Comparison of ENCODE assay signal across 10 cellular contexts in genomic region chr12:96416033-96416790, GRCh38. TPM values are rescaled to one million over a fixed set of nuclear protein-coding genes. Genes with fewer than 3 reads are reported as not detected.
A peak's percentile ranks its signal among the peaks of the same experiment; 100 is the strongest.
DNase-seq lines count a peak whose midpoint lies in the region; ATAC-seq, FAIRE-seq and TF ChIP-seq lines count a peak whose summit lies in the region.
"Had no signal": no experiment of that assay in that cellular context is flagged by ENCODE, and none has a peak within 500 bp of the region (broad histone marks: within the 10 kb centered on the region; RNA-seq: fewer than 3 reads in every experiment).

No MANE protein-coding gene starts in this region.

- no peaks in the 10 kb centered on the region for H3K36me3 ChIP-seq in CD4-positive, CD25-positive, alpha-beta regulatory T cell (ENCODE audit: control insufficient read depth, insufficient read depth, low read length)
- H3K36me3 ChIP-seq in bronchial epithelial cell (ENCODE audit: control insufficient read depth, insufficient read depth, low read length): no peaks in the 10 kb centered on the region

- H3K36me3 Mint-ChIP-seq in CD4-positive, CD25-positive, alpha-beta regulatory T cell: peaks cover 4% of the 10 kb centered on the region
- no peaks in the 10 kb centered on the region for H3K36me3 Mint-ChIP-seq in nephron (ENCODE audit: low read depth)

- no peak overlapping the region for H3K27ac ChIP-seq in CD4-positive, CD25-positive, alpha-beta regulatory T cell (ENCODE audit: insufficient read depth, low read length, poor library complexity, severe bottlenecking)

- peak overlapping the region in 1 of 4 donors; percentile 3 for H3K4me3 Mint-ChIP-seq in CD4-positive, CD25-positive, alpha-beta regulatory T cell
- peak overlapping the region in 1 of 3 experiments; percentile 23 for H3K4me3 Mint-ChIP-seq in nephron
- H3K4me3 Mint-ChIP-seq: T-helper 1 cell treated with Interleukin-12 subunit alpha and Interleukin-12 subunit beta and Interleukin-4 antibody, amounts not matched to agents 30 μg/mL and 1 μg/mL, for 36 hours had no signal

- H3K4me1 ChIP-seq in CD4-positive, CD25-positive, alpha-beta regulatory T cell (ENCODE audit: control insufficient read depth, insufficient read depth, low read length, poor library complexity, severe bottlenecking): peaks cover under 1% of the 10 kb centered on the region

- TF ChIP-seq CTCF in bronchial epithelial cell (IDR thresholded peaks at IDR 0.05; ENCODE audit: insufficient read depth, low read length, severe bottlenecking): no peak
- TF ChIP-seq CTCF in nephron (IDR thresholded peaks at IDR 0.05; ENCODE audit: unreplicated experiment in 3 of 3): no peak

- no peak overlapping the region for H3K4me3 ChIP-seq in CD4-positive, CD25-positive, alpha-beta regulatory T cell (ENCODE audit: low read depth, low read length)
- no peak overlapping the region for H3K4me3 ChIP-seq in bronchial epithelial cell (ENCODE audit: low read depth, low read length)

- no peaks in the 10 kb centered on the region for H3K9me3 ChIP-seq in CD4-positive, CD25-positive, alpha-beta regulatory T cell (ENCODE audit: control insufficient read depth in 2 of 2, low read length in 2 of 2)

- ATAC-seq in CD4-positive, CD25-positive, alpha-beta regulatory T cell (ENCODE audit: low read depth in 2 of 2): no peak
- ATAC-seq in GM21528 (IDR thresholded peaks at IDR 0.05; ENCODE audit: low FRiP score, unreplicated experiment): no peak

- no peak for DNase-seq in CD4-positive, CD25-positive, alpha-beta regulatory T cell
- DNase-seq in LoVo (ENCODE audit: low spot score): peak; percentile 35
- DNase-seq in bronchial epithelial cell (ENCODE audit: low read depth): peak; percentile 99
- DNase-seq in frontal cortex (ENCODE audit: low spot score in 2 of 2): no peak
- DNase-seq in NCI-H1694 (lab: John Stamatoyannopoulos, UW): no peak
- DNase-seq in NCI-H526 treated with DMSO at 0.1 percent for 48 hours (lab: John Stamatoyannopoulos, UW): no peak
- DNase-seq: anterior cingulate cortex had no signal

- peaks cover 5 to 42% (median 32%) of the 10 kb centered on the region in 4 donors for H3K4me1 Mint-ChIP-seq in CD4-positive, CD25-positive, alpha-beta regulatory T cell
- peaks cover 4% of the 10 kb centered on the region for H3K4me1 Mint-ChIP-seq in nephron

- H3K9me3 Mint-ChIP-seq in CD4-positive, CD25-positive, alpha-beta regulatory T cell: no peaks in the 10 kb centered on the region
- no peaks in the 10 kb centered on the region for H3K9me3 Mint-ChIP-seq in nephron
- H3K9me3 Mint-ChIP-seq: T-helper 1 cell treated with Interleukin-12 subunit alpha and Interleukin-12 subunit beta and Interleukin-4 antibody, amounts not matched to agents 30 μg/mL and 1 μg/mL, for 36 hours had no signal

- H3K27me3 ChIP-seq in CD4-positive, CD25-positive, alpha-beta regulatory T cell (ENCODE audit: control insufficient read depth, insufficient read depth, low read length): no peaks in the 10 kb centered on the region
- no peaks in the 10 kb centered on the region for H3K27me3 ChIP-seq in bronchial epithelial cell (ENCODE audit: control insufficient read depth, insufficient read depth, low read length)

- FAIRE-seq in bronchial epithelial cell (lab: Jason Lieb, UNC): peak; percentile 73
- no peak for FAIRE-seq in frontal cortex (lab: Jason Lieb, UNC)

- peaks cover 5% of the 10 kb centered on the region for H3K27me3 Mint-ChIP-seq in CD4-positive, CD25-positive, alpha-beta regulatory T cell
- no peaks in the 10 kb centered on the region for H3K27me3 Mint-ChIP-seq in nephron (ENCODE audit: low read depth)

- H3K27ac Mint-ChIP-seq in CD4-positive, CD25-positive, alpha-beta regulatory T cell: peak overlapping the region in 2 of 3 donors; percentile 23 to 33
- H3K27ac Mint-ChIP-seq in nephron: peak overlapping the region; percentile 49 to 87 (median 62)
- H3K27ac Mint-ChIP-seq: T-helper 1 cell treated with Interleukin-12 subunit alpha and Interleukin-12 subunit beta and Interleukin-4 antibody, amounts not matched to agents 30 μg/mL and 1 μg/mL, for 36 hours had no signal

RNA-seq across cellular contexts. Expression of gene CDK17, which starts 16.0 kb away (rescaled TPM):
- 120 TPM for total RNA-seq in CD4-positive, CD25-positive, alpha-beta regulatory T cell
- 10 to 100 TPM; 21.6 to 33.5 (median 24.6) TPM for polyA plus RNA-seq in CD4-positive, CD25-positive, alpha-beta regulatory T cell
- total RNA-seq in bronchial epithelial cell (28.3 and 34.5 TPM in 2 replicates), frontal cortex (132 TPM)

Comparison
In these comparisons a context has a peak if more than half of its experiments do, and no peak if none do; other contexts are left out.
1. DNase-seq: peak in LoVo (single experiment) and bronchial epithelial cell (single experiment); none in CD4-positive, CD25-positive, alpha-beta regulatory T cell (0 of 3), frontal cortex (0 of 2), NCI-H1694 (single experiment) and NCI-H526 treated with DMSO at 0.1 percent for 48 hours (single experiment).